Comparison of ENCODE assay signal across 19 cellular contexts in genomic region chr7:22911889-22912288, GRCh38.
"Had no signal": no experiment of that assay in that cellular context is flagged by ENCODE, and none has a peak within 500 bp of the region (broad histone marks: within the 10 kb centered on the region; RNA-seq: fewer than 3 reads in every experiment).

No MANE protein-coding gene starts in this region.

- H3K27me3 ChIP-seq: cardiac muscle cell, heart right ventricle, right atrium auricular region had no signal

- H3K9me3 ChIP-seq: heart right ventricle, mucosa of descending colon, right atrium auricular region had no signal

- DNase-seq: activated CD4-positive, alpha-beta T cell treated with anti-CD3 and anti-CD28 coated beads for 36 hours; activated CD4-positive, CD25-positive, alpha-beta regulatory T cell; activated CD8-positive, alpha-beta memory T cell treated with anti-CD3 and anti-CD28 coated beads, Interleukin-2, amount 10 ng/mL, durations not matched to agents 7 days and 5 days; activated CD8-positive, alpha-beta T cell treated with anti-CD3 and anti-CD28 coated beads, Interleukin-2, amount 10 ng/mL, durations not matched to agents 7 days and 5 days; activated naive CD8-positive, alpha-beta T cell treated with anti-CD3 and anti-CD28 coated beads, Interleukin-2, amount 50 U/mL, for 24 hours; activated T-cell treated with anti-CD3 and anti-CD28 coated beads, Interleukin-2, amount 50 U/mL, for 48 hours; amygdala; cerebellar nuclear complex; foreskin melanocyte; heart right ventricle; kidney glomerular epithelial cell; mucosa of descending colon; stimulated activated naive CD4-positive, alpha-beta T cell treated with Interleukin-2 at 50 U/mL for 16 hours; trophoblast cell had no signal

- H3K36me3 ChIP-seq: cardiac muscle cell, heart right ventricle, right atrium auricular region had no signal

- H3K4me3 ChIP-seq: cardiac muscle cell, heart right ventricle, lung, mucosa of descending colon, right atrium auricular region had no signal

- H3K27ac ChIP-seq: cardiac muscle cell, right atrium auricular region had no signal

- ATAC-seq: activated CD4-positive, alpha-beta T cell treated with anti-CD3 and anti-CD28 coated beads for 36 hours; activated CD8-positive, alpha-beta memory T cell treated with anti-CD3 and anti-CD28 coated beads, Interleukin-2, amount 10 ng/mL, durations not matched to agents 7 days and 5 days; activated CD8-positive, alpha-beta T cell treated with anti-CD3 and anti-CD28 coated beads, Interleukin-2, amount 10 ng/mL, durations not matched to agents 7 days and 5 days; activated naive CD8-positive, alpha-beta T cell treated with anti-CD3 and anti-CD28 coated beads, Interleukin-2, amount 50 U/mL, for 24 hours; left lobe of liver; mucosa of descending colon; natural killer cell treated with Interleukin-12 subunit alpha and Interleukin-12 subunit beta and Interleukin-15 and Interleukin-18, amount 100 ng/mL, for 72 hours had no signal
